In the genomic region with DNA sequence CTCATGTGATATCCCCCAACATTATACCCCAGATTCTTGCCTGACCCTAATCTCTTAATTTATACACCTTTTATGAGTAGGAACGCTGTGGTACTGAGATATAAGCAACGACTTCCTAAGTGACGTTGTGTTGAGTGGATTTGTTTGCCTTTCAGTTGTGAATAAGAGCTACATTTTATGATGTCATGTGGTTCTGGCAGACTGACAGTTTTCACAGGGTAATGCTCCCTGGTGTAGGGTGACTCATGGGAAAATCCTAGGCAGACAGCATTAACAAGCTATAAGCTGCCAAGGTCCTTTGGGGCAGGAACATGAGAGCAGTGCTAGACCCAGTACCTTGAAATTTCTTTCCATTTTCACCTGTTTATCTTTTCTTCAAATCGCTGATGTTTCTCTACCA, we compare ENCODE assay signal across 8 cellular contexts. TPM values are rescaled to one million over a fixed set of nuclear protein-coding genes. Genes with fewer than 3 reads are reported as not detected.
DNase-seq lines count a peak whose midpoint lies in the region; ATAC-seq, FAIRE-seq and TF ChIP-seq lines count a peak whose summit lies in the region.

No MANE protein-coding gene starts in this region.

- POLR2A ChIA-PET in activated B cell treated with CpG ODN at 0.5 μM for 24 hours (lab: Charles Lee), result interaction anchor here (1.2 kb wide), 1 partner anchor 14 kb away, joined by 3 read pairs; no protein-coding TSS in a partner anchor

- peaks cover 23% of the 10 kb centered on the region for H3K4me1 Mint-ChIP-seq in activated B cell treated with CpG ODN at 0.5 μM for 24 hours

- in situ Hi-C loops in G401 (cut with HindIII; ENCODE audit: low sequenced_read_pairs), result no loop called here

- peak; percentile 77 for FAIRE-seq in HTR-8/SVneo (lab: Jason Lieb, UNC)

- no peaks in the 10 kb centered on the region for H3K27me3 Mint-ChIP-seq in activated B cell treated with CpG ODN at 0.5 μM for 24 hours

- no peak overlapping the region for H3K4me3 Mint-ChIP-seq in activated B cell treated with CpG ODN at 0.5 μM for 24 hours

- TF ChIP-seq CTCF in activated B cell treated with CpG ODN at 0.5 μM for 24 hours (IDR thresholded peaks at IDR 0.05), result no peak

- peaks cover 5% of the 10 kb centered on the region for H3K9me3 Mint-ChIP-seq in activated B cell treated with CpG ODN at 0.5 μM for 24 hours

- ATAC-seq in activated B cell treated with CpG ODN at 0.5 μM for 24 hours (ENCODE audit: low read depth) (peak; percentile 93), left colon (peak; percentile 91), HG03457 (IDR thresholded peaks at IDR 0.05; ENCODE audit: unreplicated experiment) (no peak), GM18517 (IDR thresholded peaks at IDR 0.05; ENCODE audit: unreplicated experiment) (no peak)

- DNase-seq in NCI-H146 (lab: John Stamatoyannopoulos, UW), result peak; percentile 17
- no peak for DNase-seq in NCI-H146 treated with DMSO at 0.1 percent for 48 hours (lab: John Stamatoyannopoulos, UW; ENCODE audit: unreplicated experiment)
- peak; percentile 79 for DNase-seq in HTR-8/SVneo (ENCODE audit: insufficient read length, low spot score)
- DNase-seq in activated B cell treated with CpG ODN at 0.5 μM for 24 hours, result no peak
- peak; percentile 43 to 80 for DNase-seq in left colon
- DNase-seq in G401 (ENCODE audit: low spot score), result no peak

- CTCF ChIA-PET in activated B cell treated with CpG ODN at 0.5 μM for 24 hours (lab: Charles Lee), result interaction anchor here (1.8 kb wide), 1 partner anchor 14 kb away, joined by 6 read pairs; no protein-coding TSS in a partner anchor

- no peaks in the 10 kb centered on the region for H3K36me3 Mint-ChIP-seq in activated B cell treated with CpG ODN at 0.5 μM for 24 hours (ENCODE audit: low read depth)

- intact Hi-C loops in activated B cell treated with CpG ODN at 0.5 μM for 24 hours (cut with micrococcal nuclease), result no loop called here
- intact Hi-C loops in left colon (cut with DNase I, micrococcal nuclease), result no loop called here

- no peak overlapping the region for H3K27ac Mint-ChIP-seq in activated B cell treated with CpG ODN at 0.5 μM for 24 hours

RNA-seq across cellular contexts. Expression of a gene that starts 11.2 kb away (rescaled TPM):
- total RNA-seq in activated B cell treated with CpG ODN at 0.5 μM for 24 hours (1.4 and 1.8 TPM in 2 replicates), left colon (10 to 100 TPM; 35.7 to 35.8 TPM)
- total RNA-seq in G401 (2014; rRNA removed; shearing (Covaris generic)), result not detected in 2 replicates

RNA-seq across cellular contexts. Expression of a gene that starts 35.7 kb away (rescaled TPM):
- total RNA-seq in activated B cell treated with CpG ODN at 0.5 μM for 24 hours (16.0 and 17.3 TPM in 2 replicates), left colon (under 1 TPM in 1 of 2 donors, not detected in 1; 0.50 TPM)
- not detected in 2 replicates for total RNA-seq in G401 (2014; rRNA removed; shearing (Covaris generic))

Comparison
In these comparisons a context has a peak if more than half of its experiments do, and no peak if none do; other contexts are left out.
1. DNase-seq: peak in NCI-H146 (single experiment), HTR-8/SVneo (single experiment) and left colon (2 of 2); none in NCI-H146 treated with DMSO at 0.1 percent for 48 hours (single experiment), activated B cell treated with CpG ODN at 0.5 μM for 24 hours (single experiment) and G401 (single experiment).
2. ATAC-seq: peak in activated B cell treated with CpG ODN at 0.5 μM for 24 hours (single experiment) and left colon (single experiment); none in HG03457 (single experiment) and GM18517 (single experiment).
3. RNA of a gene that starts 11.2 kb away (total RNA-seq): 35.7 to 35.8 TPM in left colon; 1.4 to 1.8 TPM in activated B cell treated with CpG ODN at 0.5 μM for 24 hours and not detected in G401; every median in the first group is over 10 times any median in the second.
4. RNA of a gene that starts 35.7 kb away (total RNA-seq): 16.0 to 17.3 TPM in activated B cell treated with CpG ODN at 0.5 μM for 24 hours; 0.50 TPM in left colon and not detected in G401; every median in the first group is over 10 times any median in the second.